ENCODE assay signal across 8 cellular contexts in the genomic region with DNA sequence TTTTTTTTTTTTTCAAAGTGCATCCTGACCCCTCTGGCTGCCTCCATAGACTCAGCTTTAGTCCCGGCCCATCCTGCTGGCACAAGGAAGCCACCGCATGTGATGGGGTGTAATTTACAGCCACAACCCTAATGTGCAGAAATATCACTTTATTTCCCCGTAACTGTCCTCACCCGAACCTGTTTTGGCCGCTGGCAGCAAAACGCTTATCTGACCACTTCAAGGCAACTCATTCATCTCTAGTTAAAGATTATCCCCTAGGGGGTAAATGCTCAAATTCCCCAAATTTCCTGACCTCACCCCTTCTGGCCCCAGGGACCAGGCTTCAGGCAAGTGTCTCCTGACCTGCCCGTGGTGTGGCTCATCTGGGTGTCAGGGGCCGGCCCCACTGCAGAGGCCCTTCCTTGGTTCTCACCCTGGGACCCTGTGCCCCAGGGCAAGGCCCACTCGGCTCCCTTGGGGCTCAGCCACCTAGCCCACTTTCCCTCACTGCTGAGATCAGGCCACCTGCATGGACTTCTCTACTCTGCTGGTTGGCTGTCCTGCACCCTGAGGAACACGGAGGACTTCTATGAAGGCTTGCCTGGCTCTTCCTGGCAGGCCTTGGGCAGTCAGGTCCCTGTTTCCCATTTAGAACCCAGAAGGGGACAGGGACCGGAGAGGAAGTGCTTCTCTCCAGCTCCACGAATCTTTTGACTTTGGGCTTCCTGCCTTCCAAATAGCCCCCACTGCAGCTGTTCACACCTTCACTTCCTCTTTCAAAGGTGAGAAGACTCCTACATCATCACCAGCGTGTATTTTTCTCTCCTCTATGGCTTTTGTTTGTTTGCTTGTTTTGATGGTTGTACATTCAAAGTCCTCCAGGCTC. TPM values are rescaled to one million over a fixed set of nuclear protein-coding genes. Genes with fewer than 3 reads are reported as not detected.
DNase-seq lines count a peak whose midpoint lies in the region; ATAC-seq lines count a peak whose summit lies in the region.

No MANE protein-coding gene starts in this region.

- H3K4me3 ChIP-seq in iPS-15b (ENCODE audit: low read depth, low read length), result peak overlapping the region; percentile 61

- peaks cover 29% of the 10 kb centered on the region for H3K27me3 ChIP-seq in iPS-15b (ENCODE audit: control insufficient read depth, insufficient read depth, low read length)

- DNase-seq in RPMI7951 (ENCODE audit: low read depth), result peak; percentile 14
- DNase-seq in NCI-H748 treated with DMSO at 0.1 percent for 48 hours (lab: John Stamatoyannopoulos, UW), result no peak
- no peak for DNase-seq in NOMO-1 (lab: John Stamatoyannopoulos, UW; ENCODE audit: unreplicated experiment in 2 of 2)
- DNase-seq in Ammon's horn (ENCODE audit: low spot score), result no peak

- H3K4me1 ChIP-seq in iPS-15b (ENCODE audit: control insufficient read depth, insufficient read depth, low read length), result no peaks in the 10 kb centered on the region

- H3K9me3 ChIP-seq in iPS-15b (ENCODE audit: control insufficient read depth, insufficient read depth, low read length), result no peaks in the 10 kb centered on the region

- H3K9ac ChIP-seq in iPS-15b (ENCODE audit: low read depth, low read length), result peak overlapping the region; percentile 70

- H3K36me3 ChIP-seq in iPS-15b (ENCODE audit: control insufficient read depth, insufficient read depth, low read length), result no peaks in the 10 kb centered on the region

- peak; percentile 59 for ATAC-seq in GM18498 (IDR thresholded peaks at IDR 0.05; ENCODE audit: unreplicated experiment)
- peak; percentile 61 for ATAC-seq in GM21786 (IDR thresholded peaks at IDR 0.05; ENCODE audit: unreplicated experiment)
- no peak for ATAC-seq in GM18870 (IDR thresholded peaks at IDR 0.05; ENCODE audit: unreplicated experiment)

RNA-seq across cellular contexts. Expression of a gene that starts 53.3 kb away (rescaled TPM):
- total RNA-seq in RPMI7951 (2014; rRNA removed; shearing (Covaris generic)), result 17.4 and 28.7 TPM in 2 replicates
